ENCODE assay signal across 1 cellular context in the genomic region with DNA sequence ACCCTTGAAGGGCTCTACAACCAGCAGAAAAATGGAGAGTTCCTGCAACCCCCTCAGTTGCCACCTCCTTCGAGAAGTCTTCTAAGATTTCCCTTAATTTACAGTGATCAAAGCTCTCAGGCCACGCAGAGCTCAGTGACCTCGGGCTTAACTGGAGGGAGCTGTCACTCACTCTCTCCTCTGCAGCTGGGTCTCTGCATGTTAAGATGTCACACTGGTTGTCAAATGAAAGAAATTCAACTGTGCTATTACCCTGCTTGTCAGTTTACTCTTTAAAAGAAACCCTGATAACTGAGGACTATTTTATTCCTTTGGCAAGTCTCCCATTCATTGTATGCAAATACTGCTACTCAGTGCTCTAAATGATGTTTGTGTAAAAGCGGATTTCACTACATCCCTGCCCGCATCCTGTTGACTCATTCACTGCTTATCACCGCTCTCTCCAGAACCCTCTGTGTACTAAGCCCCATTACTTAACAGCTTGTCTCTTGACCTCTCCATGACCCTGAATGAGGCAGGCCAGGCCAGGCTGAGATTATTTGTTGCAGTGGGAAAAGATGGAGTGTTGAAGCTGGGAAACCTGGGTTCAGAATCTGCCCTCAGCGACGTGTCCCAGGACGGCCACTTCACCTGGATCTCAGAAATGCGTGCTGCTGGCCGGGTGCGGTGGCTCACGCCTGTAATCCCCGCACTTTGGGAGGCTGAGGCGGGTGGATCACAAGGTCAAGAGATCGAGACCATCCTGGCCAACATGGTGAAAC.
TF ChIP-seq lines count a peak whose summit lies in the region.

No MANE protein-coding gene starts in this region.

TF ChIP-seq in GM23338, 12 proteins besides CTCF, POLR2A, EP300 and RAD21 (continued from another document):
- TF ChIP-seq, protein P1, sequence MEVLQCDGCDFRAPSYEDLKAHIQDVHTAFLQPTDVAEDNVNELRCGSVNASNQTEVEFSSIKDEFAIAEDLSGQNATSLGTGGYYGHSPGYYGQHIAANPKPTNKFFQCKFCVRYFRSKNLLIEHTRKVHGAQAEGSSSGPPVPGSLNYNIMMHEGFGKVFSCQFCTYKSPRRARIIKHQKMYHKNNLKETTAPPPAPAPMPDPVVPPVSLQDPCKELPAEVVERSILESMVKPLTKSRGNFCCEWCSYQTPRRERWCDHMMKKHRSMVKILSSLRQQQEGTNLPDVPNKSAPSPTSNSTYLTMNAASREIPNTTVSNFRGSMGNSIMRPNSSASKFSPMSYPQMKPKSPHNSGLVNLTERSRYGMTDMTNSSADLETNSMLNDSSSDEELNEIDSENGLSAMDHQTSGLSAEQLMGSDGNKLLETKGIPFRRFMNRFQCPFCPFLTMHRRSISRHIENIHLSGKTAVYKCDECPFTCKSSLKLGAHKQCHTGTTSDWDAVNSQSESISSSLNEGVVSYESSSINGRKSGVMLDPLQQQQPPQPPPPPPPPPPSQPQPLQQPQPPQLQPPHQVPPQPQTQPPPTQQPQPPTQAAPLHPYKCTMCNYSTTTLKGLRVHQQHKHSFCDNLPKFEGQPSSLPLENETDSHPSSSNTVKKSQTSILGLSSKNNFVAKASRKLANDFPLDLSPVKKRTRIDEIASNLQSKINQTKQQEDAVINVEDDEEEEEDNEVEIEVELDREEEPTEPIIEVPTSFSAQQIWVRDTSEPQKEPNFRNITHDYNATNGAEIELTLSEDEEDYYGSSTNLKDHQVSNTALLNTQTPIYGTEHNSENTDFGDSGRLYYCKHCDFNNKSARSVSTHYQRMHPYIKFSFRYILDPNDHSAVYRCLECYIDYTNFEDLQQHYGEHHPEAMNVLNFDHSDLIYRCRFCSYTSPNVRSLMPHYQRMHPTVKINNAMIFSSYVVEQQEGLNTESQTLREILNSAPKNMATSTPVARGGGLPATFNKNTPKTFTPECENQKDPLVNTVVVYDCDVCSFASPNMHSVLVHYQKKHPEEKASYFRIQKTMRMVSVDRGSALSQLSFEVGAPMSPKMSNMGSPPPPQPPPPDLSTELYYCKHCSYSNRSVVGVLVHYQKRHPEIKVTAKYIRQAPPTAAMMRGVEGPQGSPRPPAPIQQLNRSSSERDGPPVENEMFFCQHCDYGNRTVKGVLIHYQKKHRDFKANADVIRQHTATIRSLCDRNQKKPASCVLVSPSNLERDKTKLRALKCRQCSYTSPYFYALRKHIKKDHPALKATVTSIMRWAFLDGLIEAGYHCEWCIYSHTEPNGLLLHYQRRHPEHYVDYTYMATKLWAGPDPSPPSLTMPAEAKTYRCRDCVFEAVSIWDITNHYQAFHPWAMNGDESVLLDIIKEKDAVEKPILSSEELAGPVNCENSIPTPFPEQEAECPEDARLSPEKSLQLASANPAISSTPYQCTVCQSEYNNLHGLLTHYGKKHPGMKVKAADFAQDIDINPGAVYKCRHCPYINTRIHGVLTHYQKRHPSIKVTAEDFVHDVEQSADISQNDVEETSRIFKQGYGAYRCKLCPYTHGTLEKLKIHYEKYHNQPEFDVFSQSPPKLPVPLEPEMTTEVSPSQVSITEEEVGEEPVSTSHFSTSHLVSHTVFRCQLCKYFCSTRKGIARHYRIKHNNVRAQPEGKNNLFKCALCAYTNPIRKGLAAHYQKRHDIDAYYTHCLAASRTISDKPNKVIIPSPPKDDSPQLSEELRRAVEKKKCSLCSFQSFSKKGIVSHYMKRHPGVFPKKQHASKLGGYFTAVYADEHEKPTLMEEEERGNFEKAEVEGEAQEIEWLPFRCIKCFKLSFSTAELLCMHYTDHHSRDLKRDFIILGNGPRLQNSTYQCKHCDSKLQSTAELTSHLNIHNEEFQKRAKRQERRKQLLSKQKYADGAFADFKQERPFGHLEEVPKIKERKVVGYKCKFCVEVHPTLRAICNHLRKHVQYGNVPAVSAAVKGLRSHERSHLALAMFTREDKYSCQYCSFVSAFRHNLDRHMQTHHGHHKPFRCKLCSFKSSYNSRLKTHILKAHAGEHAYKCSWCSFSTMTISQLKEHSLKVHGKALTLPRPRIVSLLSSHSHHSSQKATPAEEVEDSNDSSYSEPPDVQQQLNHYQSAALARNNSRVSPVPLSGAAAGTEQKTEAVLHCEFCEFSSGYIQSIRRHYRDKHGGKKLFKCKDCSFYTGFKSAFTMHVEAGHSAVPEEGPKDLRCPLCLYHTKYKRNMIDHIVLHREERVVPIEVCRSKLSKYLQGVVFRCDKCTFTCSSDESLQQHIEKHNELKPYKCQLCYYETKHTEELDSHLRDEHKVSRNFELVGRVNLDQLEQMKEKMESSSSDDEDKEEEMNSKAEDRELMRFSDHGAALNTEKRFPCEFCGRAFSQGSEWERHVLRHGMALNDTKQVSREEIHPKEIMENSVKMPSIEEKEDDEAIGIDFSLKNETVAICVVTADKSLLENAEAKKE (CRISPR knock-in tag; IDR thresholded peaks at IDR 0.05): no peak
- TF ChIP-seq ZNF114 (CRISPR knock-in tag; IDR thresholded peaks at IDR 0.05) (no peak), ZNF331 (CRISPR knock-in tag; IDR thresholded peaks at IDR 0.05; ENCODE audit: low read depth) (no peak), POLR2AphosphoS5 (IDR thresholded peaks at IDR 0.05; ENCODE audit: low read depth) (no peak)
